8 cellular contexts compared by ENCODE assay signal in genomic region chr1:207052736-207053545, GRCh38. TPM values are rescaled to one million over a fixed set of nuclear protein-coding genes. Genes with fewer than 3 reads are reported as not detected.
DNase-seq lines count a peak whose midpoint lies in the region; ATAC-seq, FAIRE-seq and TF ChIP-seq lines count a peak whose summit lies in the region.

Gene PFKFB2 (plus strand): TSS chr1:207053275. CDS start chr1:207054718, 1,443 bp downstream.

- TF ChIP-seq POLR2A in GM12892 (IDR thresholded peaks at IDR 0.05; ENCODE audit: low read depth, low read length), result peak; percentile 61; the same call in 1 of the 2 replicates

- peak; percentile 88 for DNase-seq in GM12892 (ENCODE audit: insufficient read length)
- DNase-seq in NCI-H146 (lab: John Stamatoyannopoulos, UW), result peak; percentile 100
- DNase-seq in T-helper 17 cell, result peak; percentile 91 to 92 (median 91)
- peak; percentile 70 to 99 (median 96) for DNase-seq in anterior cingulate cortex (lab: John Stamatoyannopoulos, UW)
- DNase-seq in left ventricle myocardium inferior, result peak; percentile 97
- peak; percentile 88 to 99 (median 98) for DNase-seq in posterior cingulate gyrus
- DNase-seq in type B pancreatic cell (ENCODE audit: extremely low spot score, unreplicated experiment), result peak; percentile 97

- peak within 1 kb of the TSS; percentile 97 for H3K4me3 Mint-ChIP-seq in T-helper 17 cell
- H3K4me3 Mint-ChIP-seq in type B pancreatic cell, result peak within 1 kb of the TSS; percentile 97

- H3K36me3 ChIP-seq in left ventricle myocardium inferior, result peaks cover 14% of the 10 kb centered on the region

- ATAC-seq in HG02763 (IDR thresholded peaks at IDR 0.05; ENCODE audit: unreplicated experiment) (peak; percentile 72), T-helper 17 cell (peak; percentile 91)

- no peaks in the 10 kb centered on the region for H3K27me3 Mint-ChIP-seq in T-helper 17 cell
- H3K27me3 Mint-ChIP-seq in type B pancreatic cell, result peaks cover 3% of the 10 kb centered on the region

- H3K9me3 Mint-ChIP-seq in type B pancreatic cell, result no peaks in the 10 kb centered on the region

- H3K9me3 ChIP-seq in T-helper 17 cell (ENCODE audit: control insufficient read depth, low read length, poor library complexity, severe bottlenecking) (no peaks in the 10 kb centered on the region), left ventricle myocardium inferior (replicated peaks) (no peaks in the 10 kb centered on the region)

- peak; percentile 51 for TF ChIP-seq CTCF in left ventricle myocardium inferior (IDR thresholded peaks at IDR 0.05; ENCODE audit: borderline replicate concordance)
- TF ChIP-seq CTCF in type B pancreatic cell (conservative IDR thresholded peaks at IDR 0.05), result peak; percentile 58

- H3K36me3 Mint-ChIP-seq in T-helper 17 cell (ENCODE audit: low read depth) (no peaks in the 10 kb centered on the region), type B pancreatic cell (no peaks in the 10 kb centered on the region)

- peaks cover 62% of the 10 kb centered on the region for H3K4me1 ChIP-seq in left ventricle myocardium inferior

- intact Hi-C loops in left ventricle myocardium inferior (cut with micrococcal nuclease), result no loop called here
- intact Hi-C loops in posterior cingulate gyrus (cut with DNase I), result loop anchor here (5.0 to 10.0 kb wide), 3 partner anchors 272 to 444 kb away; partner anchors contain the start of genes CD55 and CR1

- peak within 1 kb of the TSS; percentile 97 for H3K27ac ChIP-seq in left ventricle myocardium inferior (replicated peaks)

- FAIRE-seq in GM12892 (lab: Jason Lieb, UNC), result peak; percentile 87

- H3K4me1 Mint-ChIP-seq in T-helper 17 cell, result peaks cover 29% of the 10 kb centered on the region
- H3K4me1 Mint-ChIP-seq in type B pancreatic cell (ENCODE audit: unreplicated experiment), result peaks cover 38% of the 10 kb centered on the region

- H3K4me3 ChIP-seq in left ventricle myocardium inferior, result peak within 1 kb of the TSS; percentile 84

- H3K27ac Mint-ChIP-seq in T-helper 17 cell (peak within 1 kb of the TSS; percentile 95), type B pancreatic cell (peak within 1 kb of the TSS; percentile 98)

- H3K27me3 ChIP-seq in left ventricle myocardium inferior (ENCODE audit: low read depth), result no peaks in the 10 kb centered on the region

RNA-seq across cellular contexts. Expression of gene PFKFB2, which starts in this region (rescaled TPM):
- polyA plus RNA-seq in GM12892 (2012; ENCODE audit: missing spikeins), result 3.0 TPM
- 1 to 10 TPM; 1.7 to 2.0 TPM for total RNA-seq in T-helper 17 cell
- total RNA-seq in left ventricle myocardium inferior, result 107 TPM
- total RNA-seq in type B pancreatic cell (ENCODE audit: low replicate concordance), result 18.7 and 31.4 TPM in 2 replicates

Comparison
In these comparisons a context has a peak if more than half of its experiments do, and no peak if none do; other contexts are left out.
1. Peak in every context shown above with its lines: DNase-seq, ATAC-seq, H3K4me3 ChIP-seq and H3K27ac ChIP-seq.